Comparison of ENCODE assay signal across 24 cellular contexts in genomic region chr18:939167-939566, GRCh38. TPM values are rescaled to one million over a fixed set of nuclear protein-coding genes. Genes with fewer than 3 reads are reported as not detected.
A peak's percentile ranks its signal among the peaks of the same experiment; 100 is the strongest.
DNase-seq lines count a peak whose midpoint lies in the region; ATAC-seq, FAIRE-seq and TF ChIP-seq lines count a peak whose summit lies in the region.
"Had no signal": no experiment of that assay in that cellular context is flagged by ENCODE, and none has a peak within 500 bp of the region (broad histone marks: within the 10 kb centered on the region; RNA-seq: fewer than 3 reads in every experiment).

No MANE protein-coding gene starts in this region.

- no peak overlapping the region for H2BK12ac ChIP-seq in H1 (ENCODE audit: low read depth, low read length)

- H3K27ac ChIP-seq in H1 (ENCODE audit: low read depth, low read length) = no peak overlapping the region
- H3K27ac ChIP-seq: esophagus muscularis mucosa, sigmoid colon, SJSA1, tibial artery, VCaP had no signal

- no peaks in the 10 kb centered on the region for H3K9me3 ChIP-seq in H1 (ENCODE audit: insufficient read depth in 2 of 2, low read depth in 1 of 2, low read length in 1 of 2)
- H3K9me3 ChIP-seq: esophagus muscularis mucosa, sigmoid colon, SJSA1, tibial artery had no signal

- no peak for TF ChIP-seq EP300 in H1 (IDR thresholded peaks at IDR 0.05; ENCODE audit: borderline replicate concordance in 1 of 2, low read depth in 2 of 2, low read length in 2 of 2)

- no peak overlapping the region for H3K14ac ChIP-seq in H1 (ENCODE audit: insufficient read length)

- no peak overlapping the region for H3K23ac ChIP-seq in H1 (ENCODE audit: insufficient read length)

- CTCF ChIA-PET in H1 (lab: Charles Lee; ENCODE audit: partially characterized antibody) = no interaction called here

- no peaks in the 10 kb centered on the region for H3K9me3 Mint-ChIP-seq in osteocyte (ENCODE audit: unreplicated experiment)
- H3K9me3 Mint-ChIP-seq: central memory CD8-positive, alpha-beta T cell; stimulated activated naive B cell treated with anti-CD40 and anti-IgM and Interleukin-4, amounts not matched to agents 10 μg/mL and 1 μg/mL and 100 μg/mL, for 72 hours had no signal

- no peak overlapping the region for H3K4ac ChIP-seq in H1 (replicated peaks; ENCODE audit: insufficient read length, low read depth, low read length)

- H3K27me3 Mint-ChIP-seq in osteocyte (ENCODE audit: unreplicated experiment) = peaks cover 15% of the 10 kb centered on the region

- no peak overlapping the region for H2BK5ac ChIP-seq in H1 (ENCODE audit: low read depth, low read length)

- 0 out of 7 replicates have a peak, but pooled peaks cover 0 to 2% (median 0%) of the 10 kb centered on the region in 4 experiments for H3K4me1 ChIP-seq in H1 (replicated peaks in 1 of 4; ENCODE audit: control insufficient read depth in 3 of 4, insufficient read depth in 4 of 4, low read length in 3 of 4)
- H3K4me1 ChIP-seq: esophagus muscularis mucosa, sigmoid colon, tibial artery had no signal

- H3K36me3 ChIP-seq in H1 (ENCODE audit: control insufficient read depth in 2 of 4, insufficient read depth in 4 of 4, low read length in 3 of 4) = no peaks in the 10 kb centered on the region
- H3K36me3 ChIP-seq: esophagus muscularis mucosa, sigmoid colon, SJSA1, tibial artery had no signal

- no peak for TF ChIP-seq CTCF in H1 (IDR thresholded peaks at IDR 0.05; ENCODE audit: control extremely low read depth in 1 of 3, insufficient read depth in 1 of 3, low read depth in 1 of 3, low read length in 3 of 3)
- no peak for TF ChIP-seq CTCF in osteocyte (IDR thresholded peaks at IDR 0.05)

- ATAC-seq in GM18907 (IDR thresholded peaks at IDR 0.05; ENCODE audit: unreplicated experiment) (no peak), GM19395 (IDR thresholded peaks at IDR 0.05; ENCODE audit: unreplicated experiment) (no peak)
- ATAC-seq: stimulated activated naive B cell treated with anti-CD40 and anti-IgM and Interleukin-4, amounts not matched to agents 10 μg/mL and 1 μg/mL and 100 μg/mL, for 72 hours had no signal

- H3K4me1 Mint-ChIP-seq in osteocyte (ENCODE audit: unreplicated experiment) = no peaks in the 10 kb centered on the region
- H3K4me1 Mint-ChIP-seq: central memory CD8-positive, alpha-beta T cell; stimulated activated naive B cell treated with anti-CD40 and anti-IgM and Interleukin-4, amounts not matched to agents 10 μg/mL and 1 μg/mL and 100 μg/mL, for 72 hours had no signal

- no peak for FAIRE-seq in H1 (lab: Jason Lieb, UNC)

- no peak overlapping the region for H4K8ac ChIP-seq in H1 (ENCODE audit: extremely low read depth, insufficient read depth, low read length)

- H2BK15ac ChIP-seq in H1 (ENCODE audit: low read length) = no peak overlapping the region

- H3K27me3 ChIP-seq in H1 (replicated peaks in 1 of 4; ENCODE audit: control insufficient read depth in 3 of 4, extremely low read depth in 1 of 4, insufficient read depth in 3 of 4, low read length in 3 of 4) = no peaks in the 10 kb centered on the region
- H3K27me3 ChIP-seq: esophagus muscularis mucosa, sigmoid colon, SJSA1, tibial artery had no signal

- H3K27ac Mint-ChIP-seq in osteocyte (ENCODE audit: unreplicated experiment) = no peak overlapping the region
- H3K27ac Mint-ChIP-seq: stimulated activated naive B cell treated with anti-CD40 and anti-IgM and Interleukin-4, amounts not matched to agents 10 μg/mL and 1 μg/mL and 100 μg/mL, for 72 hours had no signal

- WGBS in H1 (ENCODE audit: extremely low coverage in 1 of 2, insufficient coverage in 1 of 2, insufficient read length in 1 of 2, insufficient replicate concordance in 2 of 2, low coverage in 1 of 2, low lambda C conversion rate in 2 of 2, missing lambda C conversion rate in 1 of 2), 2 experiments = 67% methylated on average over 4 of the region's 4 CpGs; no CpG with 5 or more reads in 1 of the 2 experiments

- H3K79me2 ChIP-seq in H1 (ENCODE audit: control insufficient read depth in 1 of 2, insufficient read depth in 2 of 2, low read length in 2 of 2) = no peaks in the 10 kb centered on the region

- no peak overlapping the region for H2AFZ ChIP-seq in H1 (ENCODE audit: low read length)

- no peak overlapping the region for H2AK5ac ChIP-seq in H1 (ENCODE audit: low read depth, low read length)

- no peaks in the 10 kb centered on the region for H3K23me2 ChIP-seq in H1 (ENCODE audit: low read depth, low read length)

- H3K36me3 Mint-ChIP-seq in osteocyte (ENCODE audit: unreplicated experiment) = no peaks in the 10 kb centered on the region
- H3K36me3 Mint-ChIP-seq: stimulated activated naive B cell treated with anti-CD40 and anti-IgM and Interleukin-4, amounts not matched to agents 10 μg/mL and 1 μg/mL and 100 μg/mL, for 72 hours had no signal

- POLR2A ChIA-PET in H1 (lab: Charles Lee; ENCODE audit: partially characterized antibody) = no interaction called here

- DNase-seq in H4 (ENCODE audit: low spot score) = peak; percentile 33
- DNase-seq in NCI-H226 = peak; percentile 90
- DNase-seq in H1 (ENCODE audit: low read depth in 1 of 2, low spot score in 2 of 2) = no peak
- DNase-seq in renal cortical epithelial cell (ENCODE audit: low read depth) = peak; percentile 54
- DNase-seq in activated T-cell treated with anti-CD3 and anti-CD28 coated beads for 4 hours = no peak
- DNase-seq in osteocyte (ENCODE audit: extremely low spot score, unreplicated experiment) = no peak
- DNase-seq: activated CD4-positive, alpha-beta T cell treated with anti-CD3 and anti-CD28 coated beads, Interleukin-2, amount 50 U/mL, for 4 hours; amniotic stem cell; COR-L47; NCI-H69; sigmoid colon; stimulated activated naive B cell treated with anti-CD40 and anti-IgM and Interleukin-4, amounts not matched to agents 10 μg/mL and 1 μg/mL and 100 μg/mL, for 72 hours; T-helper 2 cell; tibial artery had no signal

- no peak overlapping the region for H3K9ac ChIP-seq in H1 (replicated peaks in 1 of 4; ENCODE audit: extremely low read depth in 1 of 4, low read depth in 3 of 4, low read length in 3 of 4)

- H3K4me3 Mint-ChIP-seq in osteocyte (ENCODE audit: unreplicated experiment) = no peak overlapping the region
- H3K4me3 Mint-ChIP-seq: central memory CD8-positive, alpha-beta T cell; stimulated activated naive B cell treated with anti-CD40 and anti-IgM and Interleukin-4, amounts not matched to agents 10 μg/mL and 1 μg/mL and 100 μg/mL, for 72 hours had no signal

- H4K20me1 ChIP-seq in H1 (replicated peaks in 1 of 2; ENCODE audit: control insufficient read depth in 1 of 2, insufficient read depth in 2 of 2, low read length in 2 of 2) = no peaks in the 10 kb centered on the region

- no peak overlapping the region for H4K91ac ChIP-seq in H1 (replicated peaks; ENCODE audit: insufficient read length, low read length)

- H3K4me2 ChIP-seq in H1 (ENCODE audit: insufficient read depth in 1 of 2, low read depth in 2 of 2, low read length in 2 of 2) = no peak overlapping the region; a peak in 1 of 4 replicates

- no peak for TF ChIP-seq RAD21 in H1 (IDR thresholded peaks at IDR 0.05 in 1 of 2, conservative IDR thresholded peaks at IDR 0.05 in 1 of 2; ENCODE audit: low read depth in 2 of 2, low read length in 2 of 2)

- no peak overlapping the region for H2BK20ac ChIP-seq in H1 (ENCODE audit: low read length)

- H2BK120ac ChIP-seq in H1 (replicated peaks; ENCODE audit: low read depth, low read length) = no peak overlapping the region

- no peak overlapping the region for H3K4me3 ChIP-seq in H1 (ENCODE audit: extremely low read depth in 1 of 4, insufficient read depth in 2 of 4, low read depth in 3 of 4, low read length in 4 of 4)
- H3K4me3 ChIP-seq: esophagus muscularis mucosa, lung, sigmoid colon, SJSA1, tibial artery had no signal

- no peak for TF ChIP-seq POLR2A in H1 (IDR thresholded peaks at IDR 0.05; ENCODE audit: control extremely low read depth in 1 of 2, low read depth in 2 of 2, low read length in 2 of 2)

- H3K79me1 ChIP-seq in H1 (ENCODE audit: low read depth, low read length) = no peaks in the 10 kb centered on the region

- no peak overlapping the region for H3K18ac ChIP-seq in H1 (ENCODE audit: extremely low read depth, low read length)

- no peak overlapping the region for H4K5ac ChIP-seq in H1 (ENCODE audit: insufficient read length, low read depth, low read length)

- no peak overlapping the region for H3K56ac ChIP-seq in H1 (replicated peaks; ENCODE audit: insufficient read length, low read depth, low read length)

TF ChIP-seq in H1, 55 proteins besides CTCF, POLR2A, EP300 and RAD21 (continues in another document):
- peak; percentile 83; the same call in 1 of the 2 replicates for TF ChIP-seq CEBPB (IDR thresholded peaks at IDR 0.05; ENCODE audit: low read depth, low read length)
- peak; percentile 70; the same call in 1 of the 2 replicates for TF ChIP-seq ATF2 (IDR thresholded peaks at IDR 0.05; ENCODE audit: low read length)
- peak; percentile 44; the same call in 1 of the 2 replicates for TF ChIP-seq TEAD4 (IDR thresholded peaks at IDR 0.05; ENCODE audit: low read depth, low read length)
- TF ChIP-seq TAF7 (optimal IDR thresholded peaks at IDR 0.05; ENCODE audit: borderline replicate concordance, low read depth, low read length) = no peak
- TF ChIP-seq ASH2L (IDR thresholded peaks at IDR 0.05; ENCODE audit: low read length) = no peak
- TF ChIP-seq RFX5 (IDR thresholded peaks at IDR 0.05; ENCODE audit: borderline replicate concordance, low read depth, low read length) = no peak
- TF ChIP-seq ZNF274 (IDR thresholded peaks at IDR 0.05; ENCODE audit: borderline replicate concordance, extremely low read depth, low read length) = no peak

RNA-seq across cellular contexts. Expression of gene ADCYAP1, which starts 34.5 kb away (rescaled TPM):
- total RNA-seq in H4 (2014; rRNA removed; shearing (Covaris generic)) = 0.47 and 0.83 TPM in 2 replicates
- total RNA-seq in H1 (2021; fragmentation: NEBNext Ultra II Directional; extraction: Animal tissue kit (Norgen Biotek cat#: 25700)) = not detected in 2 replicates
- polyA plus RNA-seq in H1 (2011; rRNA removed) = 0.02 and 0.14 TPM in 2 replicates
- 0.03 TPM for polyA plus RNA-seq in H1 (2011; cell fraction: cytosol; rRNA removed)
- polyA plus RNA-seq in H1 (2011; cell fraction: nucleus; rRNA removed) = not detected
- polyA plus RNA-seq in H1 (2012, experiment 1 of 2) = not detected in 4 replicates
- not detected for polyA plus RNA-seq in H1 (2012, experiment 2 of 2)
- polyA plus RNA-seq in H1 (2013, experiment 1 of 2) = not detected
- polyA plus RNA-seq in H1 (2013, experiment 2 of 2) = not detected
- polyA minus RNA-seq in H1 (2011; rRNA and poly(A)+ RNA removed) = not detected in 2 replicates
- not detected for polyA minus RNA-seq in H1 (2011; cell fraction: cytosol; rRNA and poly(A)+ RNA removed)
- not detected for polyA minus RNA-seq in H1 (2011; cell fraction: nucleus; rRNA and poly(A)+ RNA removed)
- total RNA-seq in renal cortical epithelial cell = not detected in 2 replicates
- not detected in 2 replicates for total RNA-seq in osteocyte
- total RNA-seq: LHCN-M2, myocyte, osteoblast, SJSA1 had no signal

Comparison
In these comparisons a context has a peak if more than half of its experiments do, and no peak if none do; other contexts are left out.
1. DNase-seq: peak in H4 (single experiment), NCI-H226 (single experiment) and renal cortical epithelial cell (single experiment); none in H1 (0 of 2), activated T-cell treated with anti-CD3 and anti-CD28 coated beads for 4 hours (single experiment) and osteocyte (single experiment).